In genomic region chr1:219329606-219330005, GRCh38 we compare ENCODE assay signal across 15 cellular contexts.
DNase-seq lines count a peak whose midpoint lies in the region; ATAC-seq and TF ChIP-seq lines count a peak whose summit lies in the region.
"Had no signal": no experiment of that assay in that cellular context is flagged by ENCODE, and none has a peak within 500 bp of the region (broad histone marks: within the 10 kb centered on the region; RNA-seq: fewer than 3 reads in every experiment).

No MANE protein-coding gene starts in this region.

- in situ Hi-C loops in IMR-90 (cut with MboI; ENCODE audit: low sequenced_read_pairs) = no loop called here

- no peak overlapping the region for H3K4ac ChIP-seq in IMR-90 (ENCODE audit: low read depth, low read length)

- CTCF ChIA-PET in IMR-90 (lab: Yijun Ruan, JAX) = no interaction called here

- POLR2A ChIA-PET in IMR-90 (lab: Charles Lee; ENCODE audit: unreplicated experiment) = no interaction called here

- H2AK5ac ChIP-seq in IMR-90 (ENCODE audit: low read depth, low read length) = no peak overlapping the region

- TF ChIP-seq CTCF in IMR-90 (conservative IDR thresholded peaks at IDR 0.05; ENCODE audit: low read depth, low read length) = no peak

- H3K4me1 ChIP-seq in IMR-90 (ENCODE audit: control insufficient read depth, insufficient read depth, low read length) (peaks cover 3% of the 10 kb centered on the region), skeletal muscle satellite cell (ENCODE audit: control insufficient read depth, insufficient read depth, low read length) (peaks cover 27% of the 10 kb centered on the region)
- H3K4me1 ChIP-seq: BLaER1, tibial artery had no signal

- no peaks in the 10 kb centered on the region for H3K79me1 ChIP-seq in IMR-90 (ENCODE audit: low read depth in 1 of 2, low read length in 2 of 2)

- dilution Hi-C loops in IMR-90 (cut with HindIII; ENCODE audit: low sequenced_read_pairs, unreplicated experiment) = no loop called here

- H3K9ac ChIP-seq in IMR-90 (ENCODE audit: low read depth, low read length) (no peak overlapping the region), skeletal muscle satellite cell (ENCODE audit: low read depth, low read length) (peak overlapping the region; percentile 11)
- H3K9ac ChIP-seq: BLaER1 had no signal

- H3K14ac ChIP-seq in IMR-90 (replicated peaks; ENCODE audit: low read depth, low read length) = no peak overlapping the region

- TF ChIP-seq RAD21 in IMR-90 (IDR thresholded peaks at IDR 0.05; ENCODE audit: low read length) = no peak

- no peak overlapping the region for H3K27ac Mint-ChIP-seq in T-helper 17 cell
- H3K27ac Mint-ChIP-seq: activated naive CD4-positive, alpha-beta T cell treated with anti-CD3 and anti-CD28 coated beads for 36 hours; stimulated activated effector memory CD8-positive, alpha-beta T cell treated with anti-CD3 and anti-CD28 coated beads, Interleukin-12 subunit alpha, Interleukin-12 subunit beta, amount 100 ng/mL, for 72 hours had no signal

- intact Hi-C loops in IMR-90 (cut with micrococcal nuclease) = no loop called here
- intact Hi-C loops in posterior vena cava (cut with DNase I) = no loop called here

- H3K56ac ChIP-seq in IMR-90 (ENCODE audit: extremely low read depth, insufficient read depth, low read length) = no peak overlapping the region

- no peak overlapping the region for H2BK5ac ChIP-seq in IMR-90 (ENCODE audit: low read depth, low read length, poor library complexity, severe bottlenecking)

- peaks cover 2% of the 10 kb centered on the region for H3K36me3 Mint-ChIP-seq in T-helper 17 cell (ENCODE audit: low read depth)
- H3K36me3 Mint-ChIP-seq in activated T-cell treated with anti-CD3 and anti-CD28 coated beads, Interleukin-2, amount 50 U/mL, for 4 hours (ENCODE audit: insufficient read depth) = peaks cover 1% of the 10 kb centered on the region
- H3K36me3 Mint-ChIP-seq: stimulated activated effector memory CD8-positive, alpha-beta T cell treated with anti-CD3 and anti-CD28 coated beads, Interleukin-12 subunit alpha, Interleukin-12 subunit beta, amount 100 ng/mL, for 72 hours had no signal

- no peak overlapping the region for H3K18ac ChIP-seq in IMR-90 (ENCODE audit: low read depth, low read length)

- H2BK20ac ChIP-seq in IMR-90 (ENCODE audit: low read depth, low read length) = no peak overlapping the region

- H4K5ac ChIP-seq in IMR-90 (ENCODE audit: low read depth, low read length) = no peak overlapping the region

- H4K91ac ChIP-seq in IMR-90 (ENCODE audit: insufficient read depth, low read depth, low read length) = no peak overlapping the region

- H3K23ac ChIP-seq in IMR-90 (ENCODE audit: low read depth, low read length) = no peak overlapping the region; the same call in 1 of the 2 replicates

- H3K4me3 ChIP-seq in IMR-90 (ENCODE audit: insufficient read depth, low read depth, low read length) (no peak overlapping the region), skeletal muscle satellite cell (ENCODE audit: low read length) (no peak overlapping the region)
- H3K4me3 ChIP-seq: BLaER1, K562, pancreas, tibial artery had no signal

- no peak overlapping the region for H2BK15ac ChIP-seq in IMR-90 (ENCODE audit: low read depth, low read length)

- no peaks in the 10 kb centered on the region; the same call in 1 of the 2 replicates for H3K9me1 ChIP-seq in IMR-90 (ENCODE audit: insufficient read depth, low read length)

- H3K27ac ChIP-seq in IMR-90 (ENCODE audit: insufficient read depth, low read length) = no peak overlapping the region
- H3K27ac ChIP-seq: BLaER1, pancreas, tibial artery had no signal

- no peaks in the 10 kb centered on the region; the same call in 1 of the 2 replicates for H4K20me1 ChIP-seq in IMR-90 (ENCODE audit: insufficient read depth, low read length)
- H4K20me1 ChIP-seq: BLaER1 had no signal

- H3K27me3 Mint-ChIP-seq in T-helper 17 cell = no peaks in the 10 kb centered on the region
- H3K27me3 Mint-ChIP-seq in activated T-cell treated with anti-CD3 and anti-CD28 coated beads, Interleukin-2, amount 50 U/mL, for 4 hours (ENCODE audit: low read depth) = no peaks in the 10 kb centered on the region

- peak; percentile 12; the same call in 1 of the 2 replicates for ATAC-seq in IMR-90 (ENCODE audit: low read depth)
- ATAC-seq in T-helper 17 cell = no peak
- no peak for ATAC-seq in activated T-cell treated with anti-CD3 and anti-CD28 coated beads, Interleukin-2, amount 50 U/mL, for 4 hours
- ATAC-seq: K562; left ventricle myocardium superior; pancreas; stimulated activated effector memory CD8-positive, alpha-beta T cell treated with anti-CD3 and anti-CD28 coated beads, Interleukin-12 subunit alpha, Interleukin-12 subunit beta, amount 100 ng/mL, for 72 hours had no signal

- H3K27me3 ChIP-seq in IMR-90 (ENCODE audit: control insufficient read depth, insufficient read depth, low read length) (no peaks in the 10 kb centered on the region), skeletal muscle satellite cell (ENCODE audit: control insufficient read depth, insufficient read depth, low read length) (no peaks in the 10 kb centered on the region)
- H3K27me3 ChIP-seq: BLaER1, pancreas, tibial artery had no signal

- DNase-seq in IMR-90 (peak; percentile 82), astrocyte of the hippocampus (ENCODE audit: low read depth, low spot score) (peak; percentile 74), glomerular visceral epithelial cell (ENCODE audit: extremely low spot score) (peak; percentile 54), T-helper 17 cell (no peak), posterior vena cava (ENCODE audit: low spot score) (no peak)
- no peak for DNase-seq in activated T-cell treated with anti-CD3 and anti-CD28 coated beads, Interleukin-2, amount 50 U/mL, for 4 hours
- DNase-seq: activated naive CD4-positive, alpha-beta T cell treated with anti-CD3 and anti-CD28 coated beads for 36 hours; left ventricle myocardium superior; NCI-H1048; pancreas; tibial artery had no signal

- BruUV-seq in IMR-90 (replicated peaks; lab: Mats Ljungman, UMichigan) = no TSS peak

- H3K9me3 ChIP-seq in IMR-90 (ENCODE audit: control insufficient read depth, insufficient read depth, low read length) (no peaks in the 10 kb centered on the region), skeletal muscle satellite cell (replicated peaks; ENCODE audit: low read length) (no peaks in the 10 kb centered on the region), T-helper 17 cell (ENCODE audit: control insufficient read depth, low read length, poor library complexity, severe bottlenecking) (no peaks in the 10 kb centered on the region)
- H3K9me3 ChIP-seq: BLaER1, pancreas, tibial artery had no signal

- peaks cover 2% of the 10 kb centered on the region; the same call in 1 of the 2 replicates for H3K36me3 ChIP-seq in IMR-90 (ENCODE audit: control insufficient read depth, insufficient read depth, low read length)
- H3K36me3 ChIP-seq in skeletal muscle satellite cell (ENCODE audit: insufficient read depth, low read length) = no peaks in the 10 kb centered on the region
- H3K36me3 ChIP-seq: BLaER1, pancreas, tibial artery had no signal

- no peaks in the 10 kb centered on the region for H3K4me1 Mint-ChIP-seq in T-helper 17 cell
- no peaks in the 10 kb centered on the region for H3K4me1 Mint-ChIP-seq in activated T-cell treated with anti-CD3 and anti-CD28 coated beads, Interleukin-2, amount 50 U/mL, for 4 hours (ENCODE audit: low read depth)
- H3K4me1 Mint-ChIP-seq: stimulated activated effector memory CD8-positive, alpha-beta T cell treated with anti-CD3 and anti-CD28 coated beads, Interleukin-12 subunit alpha, Interleukin-12 subunit beta, amount 100 ng/mL, for 72 hours had no signal

- no peak overlapping the region for H2AFZ ChIP-seq in IMR-90 (replicated peaks; ENCODE audit: low read length, poor library complexity)

- H3K4me2 ChIP-seq in IMR-90 (ENCODE audit: low read depth, low read length) (no peak overlapping the region), skeletal muscle satellite cell (ENCODE audit: low read length) (peak overlapping the region; percentile 45)
- H3K4me2 ChIP-seq: BLaER1 had no signal

- peak overlapping the region; percentile 27 for H2BK120ac ChIP-seq in IMR-90 (ENCODE audit: low read depth, low read length)

- no peak overlapping the region for H2AK9ac ChIP-seq in IMR-90 (replicated peaks; ENCODE audit: low read depth, low read length, poor library complexity)

- peaks cover 12% of the 10 kb centered on the region for H3K9me3 Mint-ChIP-seq in activated T-cell treated with anti-CD3 and anti-CD28 coated beads, Interleukin-2, amount 50 U/mL, for 4 hours

- no peak overlapping the region for H3K4me3 Mint-ChIP-seq in T-helper 17 cell
- H3K4me3 Mint-ChIP-seq in activated T-cell treated with anti-CD3 and anti-CD28 coated beads, Interleukin-2, amount 50 U/mL, for 4 hours = no peak overlapping the region
- H3K4me3 Mint-ChIP-seq: activated naive CD4-positive, alpha-beta T cell treated with anti-CD3 and anti-CD28 coated beads for 36 hours; stimulated activated effector memory CD8-positive, alpha-beta T cell treated with anti-CD3 and anti-CD28 coated beads, Interleukin-12 subunit alpha, Interleukin-12 subunit beta, amount 100 ng/mL, for 72 hours had no signal

- no peak for TF ChIP-seq POLR2A in IMR-90 (IDR thresholded peaks at IDR 0.05; ENCODE audit: low read depth, low read length)

- no peak overlapping the region; a peak in 1 of 4 replicates for H4K8ac ChIP-seq in IMR-90 (ENCODE audit: low read depth in 2 of 2, low read length in 2 of 2)

- WGBS in IMR-90 (ENCODE audit: extremely low coverage in 2 of 2, insufficient read length in 1 of 2), 2 experiments = no CpG with 5 or more reads among the region's 4 CpGs

TF ChIP-seq in IMR-90, 13 proteins besides CTCF, POLR2A, EP300 and RAD21 (continues in another document):
- TF ChIP-seq MXI1 (IDR thresholded peaks at IDR 0.05; ENCODE audit: borderline replicate concordance, low read depth, low read length) = no peak
- no peak for TF ChIP-seq FOS (IDR thresholded peaks at IDR 0.05; ENCODE audit: low read depth, low read length)
- no peak for TF ChIP-seq RCOR1 (IDR thresholded peaks at IDR 0.05; ENCODE audit: insufficient replicate concordance, low read length)
- no peak for TF ChIP-seq ELK1 (IDR thresholded peaks at IDR 0.05; ENCODE audit: borderline replicate concordance, low read depth, low read length)
- no peak for TF ChIP-seq CHD1 (IDR thresholded peaks at IDR 0.05; ENCODE audit: low read depth, low read length)
- no peak for TF ChIP-seq MAZ (IDR thresholded peaks at IDR 0.05; ENCODE audit: borderline replicate concordance, low read depth, low read length)
- no peak for TF ChIP-seq MAFK (IDR thresholded peaks at IDR 0.05; ENCODE audit: low read depth, low read length)
- no peak for TF ChIP-seq CEBPB (IDR thresholded peaks at IDR 0.05; ENCODE audit: low read depth, low read length)
- TF ChIP-seq RFX5 (IDR thresholded peaks at IDR 0.05; ENCODE audit: low read depth, low read length) = no peak

Comparison
In these comparisons a context has a peak if more than half of its experiments do, and no peak if none do; other contexts are left out.
1. DNase-seq: peak in IMR-90 (single experiment), astrocyte of the hippocampus (single experiment) and glomerular visceral epithelial cell (single experiment); none in T-helper 17 cell (0 of 3), activated T-cell treated with anti-CD3 and anti-CD28 coated beads, Interleukin-2, amount 50 U/mL, for 4 hours (single experiment) and posterior vena cava (single experiment).